In the genomic region with DNA sequence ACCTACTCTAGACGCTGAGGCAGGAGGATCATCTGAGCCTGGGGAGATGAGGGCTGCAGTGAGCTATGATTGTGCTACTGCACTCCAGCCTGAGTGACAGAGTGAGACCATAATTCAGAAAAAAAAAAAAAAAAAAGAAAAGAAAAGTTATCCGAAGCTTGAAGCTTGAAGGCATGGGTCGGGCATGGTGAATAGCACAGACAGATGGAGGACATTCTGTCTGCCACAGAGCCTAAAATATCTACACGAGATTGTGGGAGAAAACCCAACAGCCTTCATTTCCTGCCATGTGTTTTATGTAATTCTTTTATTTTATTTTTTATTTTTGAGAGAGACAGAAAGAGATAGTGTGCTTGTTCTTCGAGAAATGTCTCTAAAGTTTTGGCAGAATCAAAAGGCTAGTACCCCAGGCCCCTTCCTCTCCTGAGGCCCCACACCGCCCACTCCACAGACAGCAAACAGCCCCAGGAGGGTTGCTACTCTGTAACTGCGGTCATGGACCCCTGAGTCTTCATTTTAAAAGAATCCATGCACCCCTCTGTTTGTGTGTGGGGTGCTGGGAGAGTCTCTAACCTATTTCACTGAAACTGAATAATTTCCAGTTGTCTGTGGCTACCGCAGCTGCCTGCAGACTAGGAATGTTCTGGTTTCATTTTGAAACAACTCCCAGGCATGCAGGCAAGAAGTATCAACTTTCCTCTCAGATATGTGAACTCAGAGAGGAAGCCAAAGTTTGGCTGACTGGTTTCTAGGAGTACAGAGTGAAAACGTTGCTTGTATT, we compare ENCODE assay signal across 1 cellular context.
TF ChIP-seq lines count a peak whose summit lies in the region.

No MANE protein-coding gene starts in this region.

TF ChIP-seq in GM12878, 131 proteins besides CTCF, POLR2A, EP300 and RAD21 (continued from another document):
- TF ChIP-seq TCF3 (IDR thresholded peaks at IDR 0.05; ENCODE audit: borderline replicate concordance, insufficient read depth, low read depth, low read length), result no peak
- TF ChIP-seq, protein P1, sequence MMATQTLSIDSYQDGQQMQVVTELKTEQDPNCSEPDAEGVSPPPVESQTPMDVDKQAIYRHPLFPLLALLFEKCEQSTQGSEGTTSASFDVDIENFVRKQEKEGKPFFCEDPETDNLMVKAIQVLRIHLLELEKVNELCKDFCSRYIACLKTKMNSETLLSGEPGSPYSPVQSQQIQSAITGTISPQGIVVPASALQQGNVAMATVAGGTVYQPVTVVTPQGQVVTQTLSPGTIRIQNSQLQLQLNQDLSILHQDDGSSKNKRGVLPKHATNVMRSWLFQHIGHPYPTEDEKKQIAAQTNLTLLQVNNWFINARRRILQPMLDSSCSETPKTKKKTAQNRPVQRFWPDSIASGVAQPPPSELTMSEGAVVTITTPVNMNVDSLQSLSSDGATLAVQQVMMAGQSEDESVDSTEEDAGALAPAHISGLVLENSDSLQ (IDR thresholded peaks at IDR 0.05), result peak; percentile 46; the same call in 1 of the 2 replicates
- TF ChIP-seq JUNB (IDR thresholded peaks at IDR 0.05), result no peak
- no peak for TF ChIP-seq IKZF2 (IDR thresholded peaks at IDR 0.05)
- no peak for TF ChIP-seq SMAD5 (IDR thresholded peaks at IDR 0.05; ENCODE audit: low read depth)
- no peak for TF ChIP-seq ETV6 (conservative IDR thresholded peaks at IDR 0.05 in 1 of 2, IDR thresholded peaks at IDR 0.05 in 1 of 2; ENCODE audit: borderline replicate concordance in 1 of 2, low read depth in 1 of 2)
- TF ChIP-seq CHD2 (IDR thresholded peaks at IDR 0.05; ENCODE audit: borderline replicate concordance, low read depth, low read length), result no peak
- TF ChIP-seq, protein P2, sequence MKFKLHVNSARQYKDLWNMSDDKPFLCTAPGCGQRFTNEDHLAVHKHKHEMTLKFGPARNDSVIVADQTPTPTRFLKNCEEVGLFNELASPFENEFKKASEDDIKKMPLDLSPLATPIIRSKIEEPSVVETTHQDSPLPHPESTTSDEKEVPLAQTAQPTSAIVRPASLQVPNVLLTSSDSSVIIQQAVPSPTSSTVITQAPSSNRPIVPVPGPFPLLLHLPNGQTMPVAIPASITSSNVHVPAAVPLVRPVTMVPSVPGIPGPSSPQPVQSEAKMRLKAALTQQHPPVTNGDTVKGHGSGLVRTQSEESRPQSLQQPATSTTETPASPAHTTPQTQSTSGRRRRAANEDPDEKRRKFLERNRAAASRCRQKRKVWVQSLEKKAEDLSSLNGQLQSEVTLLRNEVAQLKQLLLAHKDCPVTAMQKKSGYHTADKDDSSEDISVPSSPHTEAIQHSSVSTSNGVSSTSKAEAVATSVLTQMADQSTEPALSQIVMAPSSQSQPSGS (IDR thresholded peaks at IDR 0.05; ENCODE audit: low read length), result no peak
- TF ChIP-seq WRNIP1 (IDR thresholded peaks at IDR 0.05; ENCODE audit: borderline replicate concordance, low read depth, low read length), result no peak
- TF ChIP-seq CEBPB (IDR thresholded peaks at IDR 0.05; ENCODE audit: borderline replicate concordance in 1 of 2, low read depth in 2 of 2, low read length in 2 of 2), result no peak
- peak; percentile 15; the same call in 1 of the 2 replicates for TF ChIP-seq RUNX3 (IDR thresholded peaks at IDR 0.05; ENCODE audit: low read length)
- 0 out of 2 replicates have a peak, but pooled peaks have one; percentile 22 for TF ChIP-seq IKZF1 (conservative IDR thresholded peaks at IDR 0.05)
